11 cellular contexts compared by ENCODE assay signal in the genomic region with DNA sequence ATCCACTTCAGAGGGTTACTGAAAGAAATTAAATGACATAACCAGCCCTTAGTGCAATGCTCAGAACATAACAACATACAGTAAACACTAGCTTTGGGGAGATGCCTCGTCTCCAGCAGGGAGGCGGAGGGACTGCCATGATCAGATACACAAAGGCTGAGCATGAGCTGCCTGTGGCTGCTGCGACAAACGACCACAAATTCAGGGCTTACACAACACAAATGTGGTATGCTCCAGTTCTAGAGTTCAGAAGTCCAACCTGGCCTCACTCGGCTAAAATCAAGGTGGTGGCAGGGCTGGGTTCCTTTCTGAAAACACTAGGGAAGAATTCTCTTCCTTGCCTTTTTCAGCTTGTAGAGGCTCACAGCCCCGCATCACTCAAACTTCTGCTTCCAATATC.
"Had no signal": no experiment of that assay in that cellular context is flagged by ENCODE, and none has a peak within 500 bp of the region (broad histone marks: within the 10 kb centered on the region; RNA-seq: fewer than 3 reads in every experiment).

No MANE protein-coding gene starts in this region.

- H3K4me1 ChIP-seq: HAP-1 had no signal

- H3K4me2 ChIP-seq: GM23338 had no signal

- H3K36me3 ChIP-seq: HAP-1 had no signal

- H3K27ac Mint-ChIP-seq: GM23338, HFFc6 had no signal

- H3K4me3 Mint-ChIP-seq: GM23338, H9, HFFc6 had no signal

- H3K9ac ChIP-seq: GM23248 had no signal

- H2AFZ ChIP-seq: GM23248, GM23338 had no signal

- H3K4me3 ChIP-seq: GM23248, GM23338, HAP-1 had no signal

- H3K9me3 Mint-ChIP-seq: GM23338, H9, HFFc6 had no signal

- ATAC-seq: GM23338, HCT116 had no signal

- H3K27ac ChIP-seq: GM23248 had no signal

- FAIRE-seq: H1, H54 had no signal

- DNase-seq: GM23248, GOT3, H7, H9, HCEC 1CT, HFFc6 had no signal

- H3K9me3 ChIP-seq: HAP-1 had no signal
